Comparison of ENCODE assay signal across 33 cellular contexts in genomic region chr18:28711096-28711495, GRCh38.
"Had no signal": no experiment of that assay in that cellular context is flagged by ENCODE, and none has a peak within 500 bp of the region (broad histone marks: within the 10 kb centered on the region; RNA-seq: fewer than 3 reads in every experiment).

No MANE protein-coding gene starts in this region.

- H3K9me3 Mint-ChIP-seq: endodermal cell had no signal

- H3K36me3 ChIP-seq: ascending aorta, breast epithelium, cardiac muscle cell, colonic mucosa had no signal

- H3K4me1 ChIP-seq: ascending aorta, breast epithelium, colonic mucosa had no signal

- H3K4me1 Mint-ChIP-seq: activated CD8-positive, alpha-beta memory T cell treated with anti-CD3 and anti-CD28 coated beads, Interleukin-2, amount 10 ng/mL, durations not matched to agents 7 days and 5 days; activated naive CD8-positive, alpha-beta T cell treated with anti-CD3 and anti-CD28 coated beads, Interleukin-2, amount 10 ng/mL, durations not matched to agents 7 days and 5 days; T-helper 17 cell had no signal

- H3K4me3 ChIP-seq: ascending aorta, breast epithelium, cardiac muscle cell, colonic mucosa, dorsolateral prefrontal cortex had no signal

- DNase-seq: activated CD4-positive, alpha-beta memory T cell treated with anti-CD3 and anti-CD28 coated beads for 36 hours; activated CD4-positive, alpha-beta T cell treated with anti-CD3 and anti-CD28 coated beads for 1 hour; activated CD4-positive, alpha-beta T cell treated with anti-CD3 and anti-CD28 coated beads for 4 hours; activated CD4-positive, alpha-beta T cell treated with anti-CD3 and anti-CD28 coated beads, Interleukin-2, amount 50 U/mL, for 1 hour; activated CD8-positive, alpha-beta memory T cell treated with anti-CD3 and anti-CD28 coated beads, Interleukin-2, amount 10 ng/mL, durations not matched to agents 7 days and 5 days; activated CD8-positive, alpha-beta memory T cell treated with anti-CD3 and anti-CD28 coated beads, Interleukin-2, amount 50 U/mL, for 4 hours; activated CD8-positive, alpha-beta T cell treated with anti-CD3 and anti-CD28 coated beads, Interleukin-2, amount 10 ng/mL, durations not matched to agents 7 days and 5 days; activated effector memory CD4-positive, alpha-beta T cell treated with anti-CD3 and anti-CD28 coated beads, Interleukin-2, amount 50 U/mL, for 16 hours; activated naive CD4-positive, alpha-beta T cell treated with anti-CD3 and anti-CD28 coated beads for 36 hours; activated naive CD8-positive, alpha-beta T cell treated with anti-CD3 and anti-CD28 coated beads, Interleukin-2, amount 10 ng/mL, durations not matched to agents 7 days and 5 days; activated T-cell treated with anti-CD3 and anti-CD28 coated beads, Interleukin-2, amount 50 U/mL, for 1 hour; activated T-cell treated with anti-CD3 and anti-CD28 coated beads, Interleukin-2, amount 50 U/mL, for 48 hours; central memory CD4-positive, alpha-beta T cell; cerebellar nuclear complex; colonic mucosa; dorsolateral prefrontal cortex; effector memory CD4-positive, alpha-beta T cell; endodermal cell; foreskin fibroblast; head of caudate nucleus; T-helper 1 cell; T-helper 17 cell; T1000 had no signal

- H3K27me3 Mint-ChIP-seq: activated CD4-positive, alpha-beta memory T cell treated with anti-CD3 and anti-CD28 coated beads for 36 hours; activated CD8-positive, alpha-beta memory T cell treated with anti-CD3 and anti-CD28 coated beads, Interleukin-2, amount 10 ng/mL, durations not matched to agents 7 days and 5 days; activated naive CD8-positive, alpha-beta T cell treated with anti-CD3 and anti-CD28 coated beads, Interleukin-2, amount 10 ng/mL, durations not matched to agents 7 days and 5 days; dendritic cell treated with granulocyte-macrophage colony-stimulating factor and Interleukin-4, amounts not matched to agents 40 ng/mL and 50 ng/mL, for 4 days; T-helper 17 cell had no signal

- H3K9me3 ChIP-seq: ascending aorta, breast epithelium, colonic mucosa had no signal

- ATAC-seq: activated CD8-positive, alpha-beta memory T cell treated with anti-CD3 and anti-CD28 coated beads, Interleukin-2, amount 10 ng/mL, durations not matched to agents 7 days and 5 days; activated CD8-positive, alpha-beta T cell treated with anti-CD3 and anti-CD28 coated beads, Interleukin-2, amount 10 ng/mL, durations not matched to agents 7 days and 5 days; activated naive CD4-positive, alpha-beta T cell treated with anti-CD3 and anti-CD28 coated beads, Interleukin-2, amount 50 U/mL, for 72 hours; esophagus mucosa; T-helper 17 cell had no signal

- H3K27me3 ChIP-seq: ascending aorta, breast epithelium, cardiac muscle cell, colonic mucosa, dorsolateral prefrontal cortex had no signal

- H3K27ac Mint-ChIP-seq: activated CD4-positive, alpha-beta memory T cell treated with anti-CD3 and anti-CD28 coated beads for 36 hours; activated CD8-positive, alpha-beta memory T cell treated with anti-CD3 and anti-CD28 coated beads, Interleukin-2, amount 10 ng/mL, durations not matched to agents 7 days and 5 days; activated CD8-positive, alpha-beta T cell treated with anti-CD3 and anti-CD28 coated beads, Interleukin-2, amount 10 ng/mL, durations not matched to agents 7 days and 5 days; activated naive CD4-positive, alpha-beta T cell treated with anti-CD3 and anti-CD28 coated beads for 36 hours; activated naive CD4-positive, alpha-beta T cell treated with anti-CD3 and anti-CD28 coated beads, Interleukin-2, amount 50 U/mL, for 72 hours; activated naive CD8-positive, alpha-beta T cell treated with anti-CD3 and anti-CD28 coated beads, Interleukin-2, amount 10 ng/mL, durations not matched to agents 7 days and 5 days; activated T-helper 1 cell treated with anti-CD3 and anti-CD28 coated beads, Interleukin-12 subunit alpha, Interleukin-12 subunit beta, Interleukin-2, Interleukin-4 antibody, amounts not matched to agents 30 ng/mL and 10 ng/mL and 1 ng/mL, durations not matched to agents 14 hours and 24 hours and 36 hours; activated T-helper 2 cell treated with anti-CD3 and anti-CD28 coated beads, Interferon-gamma antibody, Interleukin-2, Interleukin-4, amounts not matched to agents 10 μg/mL and 5 μg/mL and 100 μg/mL, durations not matched to agents 14 hours and 24 hours and 36 hours; brain; dendritic cell treated with granulocyte-macrophage colony-stimulating factor and Interleukin-4, amounts not matched to agents 40 ng/mL and 50 ng/mL, for 4 days; endodermal cell; T-helper 17 cell; T-helper 2 cell treated with Interferon-gamma antibody and Interleukin-4, amounts not matched to agents 5 μg/mL and 100 μg/mL, for 36 hours had no signal

- H3K36me3 Mint-ChIP-seq: activated CD4-positive, alpha-beta memory T cell treated with anti-CD3 and anti-CD28 coated beads for 36 hours; activated CD8-positive, alpha-beta memory T cell treated with anti-CD3 and anti-CD28 coated beads, Interleukin-2, amount 10 ng/mL, durations not matched to agents 7 days and 5 days; activated naive CD4-positive, alpha-beta T cell treated with anti-CD3 and anti-CD28 coated beads, Interleukin-2, amount 50 U/mL, for 72 hours; activated naive CD8-positive, alpha-beta T cell treated with anti-CD3 and anti-CD28 coated beads, Interleukin-2, amount 10 ng/mL, durations not matched to agents 7 days and 5 days; brain had no signal

- H3K4me3 Mint-ChIP-seq: activated CD4-positive, alpha-beta memory T cell treated with anti-CD3 and anti-CD28 coated beads for 36 hours; activated CD8-positive, alpha-beta memory T cell treated with anti-CD3 and anti-CD28 coated beads, Interleukin-2, amount 10 ng/mL, durations not matched to agents 7 days and 5 days; activated CD8-positive, alpha-beta T cell treated with anti-CD3 and anti-CD28 coated beads, Interleukin-2, amount 10 ng/mL, durations not matched to agents 7 days and 5 days; activated naive CD4-positive, alpha-beta T cell treated with anti-CD3 and anti-CD28 coated beads for 36 hours; activated naive CD8-positive, alpha-beta T cell treated with anti-CD3 and anti-CD28 coated beads, Interleukin-2, amount 10 ng/mL, durations not matched to agents 7 days and 5 days; activated T-helper 1 cell treated with anti-CD3 and anti-CD28 coated beads, Interleukin-12 subunit alpha, Interleukin-12 subunit beta, Interleukin-2, Interleukin-4 antibody, amounts not matched to agents 30 ng/mL and 10 ng/mL and 1 ng/mL, durations not matched to agents 14 hours and 24 hours and 36 hours; brain; dendritic cell treated with granulocyte-macrophage colony-stimulating factor and Interleukin-4, amounts not matched to agents 40 ng/mL and 50 ng/mL, for 4 days; endodermal cell; T-helper 17 cell; T-helper 2 cell treated with Interferon-gamma antibody and Interleukin-4, amounts not matched to agents 5 μg/mL and 100 μg/mL, for 36 hours had no signal

- H3K27ac ChIP-seq: ascending aorta, breast epithelium, cardiac muscle cell, colonic mucosa, dorsolateral prefrontal cortex had no signal
